11 cellular contexts compared by ENCODE assay signal in genomic region chr1:11061652-11062365, GRCh38. TPM values are rescaled to one million over a fixed set of nuclear protein-coding genes. Genes with fewer than 3 reads are reported as not detected.
DNase-seq lines count a peak whose midpoint lies in the region; ATAC-seq, FAIRE-seq and TF ChIP-seq lines count a peak whose summit lies in the region.
"Had no signal": no experiment of that assay in that cellular context is flagged by ENCODE, and none has a peak within 500 bp of the region (broad histone marks: within the 10 kb centered on the region; RNA-seq: fewer than 3 reads in every experiment).

No MANE protein-coding gene starts in this region.

- ATAC-seq in thoracic aorta (ENCODE audit: insufficient number of reproducible peaks, low FRiP score, low read depth), result no peak
- no peak for ATAC-seq in GM21529 (IDR thresholded peaks at IDR 0.05; ENCODE audit: unreplicated experiment)
- no peak for ATAC-seq in GM19452 (IDR thresholded peaks at IDR 0.05; ENCODE audit: unreplicated experiment)

- H3K9me3 ChIP-seq in OCI-LY7 (ENCODE audit: low read length) (no peaks in the 10 kb centered on the region), thoracic aorta (no peaks in the 10 kb centered on the region)
- H3K9me3 ChIP-seq: stomach had no signal

- TF ChIP-seq CTCF in OCI-LY7 (conservative IDR thresholded peaks at IDR 0.05; ENCODE audit: low read length) (no peak; the same call in 1 of the 2 replicates), chondrocyte (IDR thresholded peaks at IDR 0.05) (no peak), thoracic aorta (IDR thresholded peaks at IDR 0.05) (no peak)

- no peak for FAIRE-seq in RCC 7860 (lab: Jason Lieb, UNC)
- FAIRE-seq: endothelial cell of umbilical vein had no signal

- no peaks in the 10 kb centered on the region for H3K9me2 ChIP-seq in OCI-LY7 (ENCODE audit: insufficient read depth, low read length)

- H2AFZ ChIP-seq in OCI-LY7 (ENCODE audit: low read length), result no peak overlapping the region

- no peaks in the 10 kb centered on the region for H3K27me3 ChIP-seq in thoracic aorta (replicated peaks; ENCODE audit: insufficient read depth)
- H3K27me3 ChIP-seq: stomach had no signal

- H3K27ac ChIP-seq in OCI-LY7 (ENCODE audit: low read depth, low read length, poor library complexity, severe bottlenecking) (peak overlapping the region; percentile 31), thoracic aorta (no peak overlapping the region)

- H3K79me2 ChIP-seq in OCI-LY7 (ENCODE audit: insufficient read depth, low read depth, low read length), result peaks cover 48% of the 10 kb centered on the region

- H3K4me3 ChIP-seq in OCI-LY7 (ENCODE audit: low read depth, low read length, poor library complexity, severe bottlenecking), result no peak overlapping the region
- peak overlapping the region; percentile 89 for H3K4me3 ChIP-seq in thoracic aorta

- H3K36me3 Mint-ChIP-seq in activated naive CD4-positive, alpha-beta T cell treated with anti-CD3 and anti-CD28 coated beads, Interleukin-2, amount 10 ng/mL, durations not matched to agents 7 days and 5 days, result peaks cover 34% of the 10 kb centered on the region
- H3K36me3 Mint-ChIP-seq in chondrocyte (ENCODE audit: low read depth), result peaks cover 26% of the 10 kb centered on the region

- no TSS peak for BruUV-seq in OCI-LY7 (replicated peaks; lab: Mats Ljungman, UMichigan)

- intact Hi-C loops in OCI-LY7 (cut with micrococcal nuclease; ENCODE audit: unreplicated experiment), result no loop called here

- H3K27me3 Mint-ChIP-seq in activated naive CD4-positive, alpha-beta T cell treated with anti-CD3 and anti-CD28 coated beads, Interleukin-2, amount 10 ng/mL, durations not matched to agents 7 days and 5 days, result no peaks in the 10 kb centered on the region
- H3K27me3 Mint-ChIP-seq in chondrocyte (ENCODE audit: low read depth), result no peaks in the 10 kb centered on the region

- peak overlapping the region; percentile 74 for H3K4me2 ChIP-seq in OCI-LY7 (ENCODE audit: low read length)

- H3K4me1 Mint-ChIP-seq in activated naive CD4-positive, alpha-beta T cell treated with anti-CD3 and anti-CD28 coated beads, Interleukin-2, amount 10 ng/mL, durations not matched to agents 7 days and 5 days, result peaks cover 37% of the 10 kb centered on the region
- peaks cover 25% of the 10 kb centered on the region for H3K4me1 Mint-ChIP-seq in chondrocyte (ENCODE audit: low read depth)

- H3K9me3 Mint-ChIP-seq in activated naive CD4-positive, alpha-beta T cell treated with anti-CD3 and anti-CD28 coated beads, Interleukin-2, amount 10 ng/mL, durations not matched to agents 7 days and 5 days, result no peaks in the 10 kb centered on the region
- H3K9me3 Mint-ChIP-seq in chondrocyte (ENCODE audit: low read depth), result no peaks in the 10 kb centered on the region

- H3K4me1 ChIP-seq in OCI-LY7 (ENCODE audit: insufficient read depth, low read length, poor library complexity, severe bottlenecking), result peaks cover 28% of the 10 kb centered on the region
- H3K4me1 ChIP-seq in thoracic aorta (ENCODE audit: control insufficient read depth in 1 of 2, low read depth in 2 of 2), result peaks cover 14 to 21% of the 10 kb centered on the region in 2 donors

- POLR2A ChIA-PET in OCI-LY7 (lab: Charles Lee), result interaction anchor here (0.6 to 1.8 kb wide), 4 partner anchors 9 to 805 kb away, joined by 3 to 11 read pairs (median 4); no protein-coding TSS in a partner anchor

- no peaks in the 10 kb centered on the region for H4K20me1 ChIP-seq in OCI-LY7 (ENCODE audit: insufficient read depth, low read length)

- CTCF ChIA-PET in activated naive CD4-positive, alpha-beta T cell treated with anti-CD3 and anti-CD28 coated beads, Interleukin-2, amount 10 ng/mL, durations not matched to agents 7 days and 5 days (lab: Charles Lee), result interaction anchor here (1.0 to 2.8 kb wide), 4 partner anchors 24 to 584 kb away, joined by 3 to 17 read pairs (median 4); partner anchors contain the start of gene MTOR
- CTCF ChIA-PET in OCI-LY7 (lab: Charles Lee; ENCODE audit: unreplicated experiment), result interaction anchor here (2.1 kb wide), 1 partner anchor 24 kb away, joined by 12 read pairs; no protein-coding TSS in a partner anchor

- peak overlapping the region; percentile 90 for H3K27ac Mint-ChIP-seq in activated naive CD4-positive, alpha-beta T cell treated with anti-CD3 and anti-CD28 coated beads, Interleukin-2, amount 10 ng/mL, durations not matched to agents 7 days and 5 days
- peak overlapping the region; percentile 13 for H3K27ac Mint-ChIP-seq in chondrocyte (ENCODE audit: unreplicated experiment)

- peak overlapping the region; percentile 94 for H3K4me3 Mint-ChIP-seq in activated naive CD4-positive, alpha-beta T cell treated with anti-CD3 and anti-CD28 coated beads, Interleukin-2, amount 10 ng/mL, durations not matched to agents 7 days and 5 days
- no peak overlapping the region for H3K4me3 Mint-ChIP-seq in chondrocyte (ENCODE audit: unreplicated experiment)

- peaks cover 67% of the 10 kb centered on the region for H3K36me3 ChIP-seq in OCI-LY7 (ENCODE audit: insufficient read depth, low read length)
- H3K36me3 ChIP-seq in thoracic aorta, result peaks cover 18% of the 10 kb centered on the region

- no peak for DNase-seq in activated naive CD4-positive, alpha-beta T cell treated with anti-CD3 and anti-CD28 coated beads, Interleukin-2, amount 10 ng/mL, durations not matched to agents 7 days and 5 days
- DNase-seq in activated naive CD4-positive, alpha-beta T cell (lab: John Stamatoyannopoulos, UW), result no peak
- DNase-seq in OCI-LY7 (ENCODE audit: low spot score) (peak; percentile 30), chondrocyte (ENCODE audit: low spot score) (no peak), thoracic aorta (ENCODE audit: low spot score) (no peak), RCC 7860 (ENCODE audit: low spot score) (no peak)
- DNase-seq: NCI-H510A, stomach had no signal

RNA-seq across cellular contexts. Expression of gene SRM, which starts 2.0 kb away (rescaled TPM):
- 52.4 and 65.2 TPM in 2 replicates for total RNA-seq in OCI-LY7 (2014; rRNA removed; shearing (Covaris generic))
- total RNA-seq in OCI-LY7 (2022) (185 and 208 TPM in 2 replicates), chondrocyte (140 to 176 TPM (median 141 TPM) in 3 replicates), thoracic aorta (10 to 100 TPM; 50.8 to 57.4 TPM)

RNA-seq across cellular contexts. Expression of gene MASP2, which starts 14.8 kb away (rescaled TPM):
- total RNA-seq in OCI-LY7 (2014; rRNA removed; shearing (Covaris generic)), result not detected in 2 replicates
- total RNA-seq in OCI-LY7 (2022) (0.38 and 0.55 TPM in 2 replicates), chondrocyte (not detected in 3 replicates), thoracic aorta (not detected)
- total RNA-seq: stomach had no signal

RNA-seq across cellular contexts. Expression of gene EXOSC10, which starts 37.9 kb away (rescaled TPM):
- total RNA-seq in OCI-LY7 (2014; rRNA removed; shearing (Covaris generic)), result 75.1 and 117 TPM in 2 replicates
- total RNA-seq in OCI-LY7 (2022) (91.9 and 95.1 TPM in 2 replicates), chondrocyte (49.1 to 57.2 TPM (median 49.8 TPM) in 3 replicates), thoracic aorta (10 to 100 TPM; 78.5 to 78.9 TPM)

RNA-seq across cellular contexts. Expression of gene TARDBP, which starts 49.4 kb away (rescaled TPM):
- total RNA-seq in OCI-LY7 (2014; rRNA removed; shearing (Covaris generic)), result 145 and 177 TPM in 2 replicates
- total RNA-seq in OCI-LY7 (2022) (277 and 278 TPM in 2 replicates), chondrocyte (97.8 to 119 TPM (median 103 TPM) in 3 replicates), thoracic aorta (100 to 1,000 TPM in 1 of 2 donors, 10 to 100 TPM in 1; 57.3 to 229 TPM)
